Comparison of ENCODE assay signal across 22 cellular contexts in genomic region chr2:140718999-140719398, GRCh38.
"Had no signal": no experiment of that assay in that cellular context is flagged by ENCODE, and none has a peak within 500 bp of the region (broad histone marks: within the 10 kb centered on the region; RNA-seq: fewer than 3 reads in every experiment).

No MANE protein-coding gene starts in this region.

- ATAC-seq: activated CD8-positive, alpha-beta T cell treated with anti-CD3 and anti-CD28 coated beads for 36 hours; activated T-helper 17 cell treated with anti-CD3 and anti-CD28 coated beads, Interleukin-2, amount 50 U/mL, for 72 hours; foreskin keratinocyte; left lung; upper lobe of right lung had no signal

- H3K9me3 Mint-ChIP-seq: activated CD4-positive, alpha-beta T cell treated with anti-CD3 and anti-CD28 coated beads, Interleukin-2, amount 10 ng/mL, durations not matched to agents 24 days and 14 days; brain; neural crest cell had no signal

- H3K4me1 Mint-ChIP-seq: activated CD4-positive, alpha-beta T cell treated with anti-CD3 and anti-CD28 coated beads, Interleukin-2, amount 10 ng/mL, durations not matched to agents 24 days and 14 days; activated T-helper 17 cell treated with anti-CD3 and anti-CD28 coated beads, Interleukin-2, amount 50 U/mL, for 72 hours; neural crest cell had no signal

- H3K27me3 Mint-ChIP-seq: activated CD4-positive, alpha-beta T cell treated with anti-CD3 and anti-CD28 coated beads, Interleukin-2, amount 10 ng/mL, durations not matched to agents 24 days and 14 days; activated CD8-positive, alpha-beta T cell treated with anti-CD3 and anti-CD28 coated beads for 36 hours; activated T-helper 17 cell treated with anti-CD3 and anti-CD28 coated beads, Interleukin-2, amount 50 U/mL, for 72 hours; brain; progenitor cell of endocrine pancreas had no signal

- H3K36me3 Mint-ChIP-seq: brain had no signal

- DNase-seq: activated CD4-positive, alpha-beta T cell treated with anti-CD3 and anti-CD28 coated beads, Interleukin-2, amount 10 ng/mL, durations not matched to agents 24 days and 14 days; activated CD4-positive, CD25-positive, alpha-beta regulatory T cell; activated CD8-positive, alpha-beta T cell treated with anti-CD3 and anti-CD28 coated beads for 36 hours; activated naive CD4-positive, alpha-beta T cell treated with Interleukin-2 at 50 U/mL for 16 hours; activated T-cell treated with anti-CD3 and anti-CD28 coated beads, Interleukin-2, amount 50 U/mL, for 1 hour; caudate nucleus; dorsolateral prefrontal cortex; foreskin keratinocyte; glutamatergic neuron; hypothalamus; left lung; mammary epithelial cell; stimulated activated CD4-positive, alpha-beta T cell treated with anti-CD3 and anti-CD28 coated beads, Interleukin-12 subunit alpha, Interleukin-12 subunit beta, amount 100 ng/mL, for 4 hours; stimulated activated CD4-positive, alpha-beta T cell treated with anti-CD3 and anti-CD28 coated beads, Interleukin-1b, Interleukin-23, amount 100 ng/mL, for 48 hours; stimulated activated CD8-positive, alpha-beta memory T cell treated with anti-CD3 and anti-CD28 coated beads, Interleukin-4, amount 100 ng/mL, for 48 hours; stimulated activated naive CD4-positive, alpha-beta T cell; T-helper 9 cell; upper lobe of right lung had no signal

- H3K27ac Mint-ChIP-seq: activated CD4-positive, alpha-beta T cell treated with anti-CD3 and anti-CD28 coated beads, Interleukin-2, amount 10 ng/mL, durations not matched to agents 24 days and 14 days; activated CD8-positive, alpha-beta T cell treated with anti-CD3 and anti-CD28 coated beads for 36 hours; activated T-helper 17 cell treated with anti-CD3 and anti-CD28 coated beads, Interleukin-2, amount 50 U/mL, for 72 hours; brain; progenitor cell of endocrine pancreas had no signal

- H3K4me3 Mint-ChIP-seq: activated CD4-positive, alpha-beta T cell treated with anti-CD3 and anti-CD28 coated beads, Interleukin-2, amount 10 ng/mL, durations not matched to agents 24 days and 14 days; activated CD8-positive, alpha-beta T cell treated with anti-CD3 and anti-CD28 coated beads for 36 hours; activated T-helper 17 cell treated with anti-CD3 and anti-CD28 coated beads, Interleukin-2, amount 50 U/mL, for 72 hours; brain; neural crest cell had no signal
